Comparison of ENCODE assay signal across 13 cellular contexts in genomic region chr15:99447497-99448371, GRCh38.
DNase-seq lines count a peak whose midpoint lies in the region; ATAC-seq, FAIRE-seq and TF ChIP-seq lines count a peak whose summit lies in the region.
"Had no signal": no experiment of that assay in that cellular context is flagged by ENCODE, and none has a peak within 500 bp of the region (broad histone marks: within the 10 kb centered on the region; RNA-seq: fewer than 3 reads in every experiment).

No MANE protein-coding gene starts in this region.

- H3K36me3 Mint-ChIP-seq in GM23338 (ENCODE audit: low read depth), result no peaks in the 10 kb centered on the region; the same call in 2 of the 3 replicates
- H3K36me3 Mint-ChIP-seq in naive thymus-derived CD4-positive, alpha-beta T cell, result no peaks in the 10 kb centered on the region
- H3K36me3 Mint-ChIP-seq: natural killer cell treated with Interleukin-12 subunit alpha and Interleukin-12 subunit beta and Interleukin-15 and Interleukin-18, amount 100 ng/mL, for 72 hours had no signal

- no peaks in the 10 kb centered on the region for H3K36me3 ChIP-seq in GM23338 (ENCODE audit: insufficient read depth)
- H3K36me3 ChIP-seq in WERI-Rb-1, result no peaks in the 10 kb centered on the region
- H3K36me3 ChIP-seq in naive thymus-derived CD4-positive, alpha-beta T cell (ENCODE audit: control insufficient read depth in 2 of 3, insufficient read depth in 3 of 3, low read length in 3 of 3), result no peaks in the 10 kb centered on the region
- H3K36me3 ChIP-seq in PC-9 (ENCODE audit: low read depth), result no peaks in the 10 kb centered on the region
- H3K36me3 ChIP-seq: heart left ventricle had no signal

- H3K9me3 ChIP-seq in WERI-Rb-1 (ENCODE audit: severe bottlenecking) (no peaks in the 10 kb centered on the region), PC-9 (ENCODE audit: insufficient read depth, low read depth) (no peaks in the 10 kb centered on the region)
- H3K9me3 ChIP-seq in naive thymus-derived CD4-positive, alpha-beta T cell (ENCODE audit: control insufficient read depth in 2 of 3, low read length in 3 of 3), result no peaks in the 10 kb centered on the region
- H3K9me3 ChIP-seq: heart left ventricle had no signal

- no peak for FAIRE-seq in GM12891 (lab: Jason Lieb, UNC)

- peak overlapping the region; percentile 97 for H2AFZ ChIP-seq in GM23338
- H2AFZ ChIP-seq in PC-9, result no peak overlapping the region

- H3K4me3 ChIP-seq in GM23338, result no peak overlapping the region
- peak overlapping the region; percentile 37 for H3K4me3 ChIP-seq in WERI-Rb-1 (ENCODE audit: low read depth, low read length)
- H3K4me3 ChIP-seq in naive thymus-derived CD4-positive, alpha-beta T cell (ENCODE audit: low read length), result no peak overlapping the region
- H3K4me3 ChIP-seq in PC-9, result no peak overlapping the region
- H3K4me3 ChIP-seq: heart left ventricle had no signal

- H3K4me1 Mint-ChIP-seq in GM23338, result peaks cover 6% of the 10 kb centered on the region
- H3K4me1 Mint-ChIP-seq in naive thymus-derived CD4-positive, alpha-beta T cell, result peaks cover 33 to 89% (median 68%) of the 10 kb centered on the region in 7 donors

- TF ChIP-seq POLR2A in GM12891 (IDR thresholded peaks at IDR 0.05; ENCODE audit: low read depth, low read length), result no peak

- H3K27me3 ChIP-seq in GM23338 (ENCODE audit: insufficient read depth), result no peaks in the 10 kb centered on the region
- H3K27me3 ChIP-seq in WERI-Rb-1 (ENCODE audit: insufficient read depth, low read depth, severe bottlenecking), result no peaks in the 10 kb centered on the region
- H3K27me3 ChIP-seq in naive thymus-derived CD4-positive, alpha-beta T cell (ENCODE audit: control insufficient read depth in 2 of 2, insufficient read depth in 2 of 2, low read length in 2 of 2), result no peaks in the 10 kb centered on the region
- no peaks in the 10 kb centered on the region for H3K27me3 ChIP-seq in PC-9 (ENCODE audit: insufficient read depth, low read depth)
- H3K27me3 ChIP-seq: heart left ventricle had no signal

- BruUV-seq in PC-9 (replicated peaks; lab: Mats Ljungman, UMichigan), result no TSS peak

- no peaks in the 10 kb centered on the region for H3F3A ChIP-seq in GM23338 (replicated peaks; ENCODE audit: low read depth)
- H3F3A ChIP-seq in PC-9 (ENCODE audit: insufficient read depth, low read depth), result peaks cover 4% of the 10 kb centered on the region; the same call in 1 of the 2 replicates

- ATAC-seq in GM23338, result peak; percentile 88
- ATAC-seq in naive thymus-derived CD4-positive, alpha-beta T cell, result no peak
- ATAC-seq: heart left ventricle had no signal

- TF ChIP-seq CTCF in GM23338 (conservative IDR thresholded peaks at IDR 0.05; ENCODE audit: low read depth in 2 of 2), result no peak
- TF ChIP-seq CTCF in WERI-Rb-1 (IDR thresholded peaks at IDR 0.05; ENCODE audit: low read depth, low read length), result no peak
- TF ChIP-seq CTCF in PC-9 (conservative IDR thresholded peaks at IDR 0.05), result no peak

- POLR2A ChIA-PET in naive thymus-derived CD4-positive, alpha-beta T cell (lab: Charles Lee), result interaction anchor here (0.6 to 7.5 kb wide), 5 partner anchors 9 to 306 kb away, joined by 3 to 71 read pairs (median 3); no protein-coding TSS in a partner anchor
- POLR2A ChIA-PET in PC-9 (lab: Charles Lee; ENCODE audit: unreplicated experiment), result no interaction called here

- H3K79me2 ChIP-seq in GM23338 (replicated peaks; ENCODE audit: insufficient read depth) (no peaks in the 10 kb centered on the region), PC-9 (ENCODE audit: low read depth) (no peaks in the 10 kb centered on the region)

- H3K9me2 ChIP-seq in GM23338 (ENCODE audit: insufficient read depth) (no peaks in the 10 kb centered on the region), PC-9 (ENCODE audit: insufficient read depth) (no peaks in the 10 kb centered on the region)

- 0 out of 3 replicates have a peak, but pooled peaks cover 4% of the 10 kb centered on the region for H3K9me3 Mint-ChIP-seq in GM23338
- H3K9me3 Mint-ChIP-seq in naive thymus-derived CD4-positive, alpha-beta T cell, result peaks cover 0 to 4% (median 0%) of the 10 kb centered on the region in 11 donors
- H3K9me3 Mint-ChIP-seq: natural killer cell treated with Interleukin-12 subunit alpha and Interleukin-12 subunit beta and Interleukin-15 and Interleukin-18, amount 100 ng/mL, for 72 hours had no signal

- intact Hi-C loops in naive thymus-derived CD4-positive, alpha-beta T cell (cut with micrococcal nuclease), result loop anchor here in 1 of 2 donors (5.0 kb wide), 1 partner anchor 895 kb away; the partner anchor contains the start of gene ADAMTS17
- intact Hi-C loops in PC-9 (cut with micrococcal nuclease; ENCODE audit: unreplicated experiment), result no loop called here

- H3K4me1 ChIP-seq in GM23338 (ENCODE audit: insufficient read depth), result no peaks in the 10 kb centered on the region
- H3K4me1 ChIP-seq in naive thymus-derived CD4-positive, alpha-beta T cell (ENCODE audit: control insufficient read depth in 2 of 2, insufficient read depth in 2 of 2, low read length in 2 of 2), result peaks cover 0 to 53% of the 10 kb centered on the region in 2 donors
- H3K4me1 ChIP-seq in PC-9 (replicated peaks; ENCODE audit: insufficient read depth), result peaks cover 5% of the 10 kb centered on the region

- peak; percentile 11 for DNase-seq in DMS79 treated with DMSO at 0.1 percent for 48 hours (lab: John Stamatoyannopoulos, UW)
- DNase-seq in DMS79 (lab: John Stamatoyannopoulos, UW), result no peak
- DNase-seq in GM23338 (ENCODE audit: low spot score), result peak; percentile 56
- DNase-seq in WERI-Rb-1, result peak; percentile 61
- peak in 1 of 9 donors; percentile 21 for DNase-seq in naive thymus-derived CD4-positive, alpha-beta T cell
- no peak for DNase-seq in GM12891 (ENCODE audit: insufficient read length, low spot score)
- no peak for DNase-seq in PC-9
- DNase-seq in NCI-H2081 treated with DMSO at 0.1 percent for 48 hours (lab: John Stamatoyannopoulos, UW), result no peak
- DNase-seq: 8988T; SIG-M5; stimulated activated CD4-positive, alpha-beta T cell treated with anti-CD3 and anti-CD28 coated beads, Interleukin-1b, Interleukin-23, amount 100 ng/mL, for 48 hours had no signal

- H3K4me2 ChIP-seq in GM23338 (no peak overlapping the region), PC-9 (no peak overlapping the region)

- H3K4me3 Mint-ChIP-seq in GM23338, result no peak overlapping the region
- peak overlapping the region in 8 of 10 donors; percentile 15 to 53 (median 50) for H3K4me3 Mint-ChIP-seq in naive thymus-derived CD4-positive, alpha-beta T cell
- H3K4me3 Mint-ChIP-seq: natural killer cell treated with Interleukin-12 subunit alpha and Interleukin-12 subunit beta and Interleukin-15 and Interleukin-18, amount 100 ng/mL, for 72 hours had no signal

- peaks cover 7% of the 10 kb centered on the region for H3K27me3 Mint-ChIP-seq in GM23338 (ENCODE audit: insufficient read depth, low read depth, poor library complexity)
- peaks cover 0 to 14% (median 0%) of the 10 kb centered on the region in 5 donors for H3K27me3 Mint-ChIP-seq in naive thymus-derived CD4-positive, alpha-beta T cell

- no peak overlapping the region for H3K27ac ChIP-seq in GM23338 (ENCODE audit: low read depth)
- peak overlapping the region; percentile 81 for H3K27ac ChIP-seq in WERI-Rb-1
- H3K27ac ChIP-seq in naive thymus-derived CD4-positive, alpha-beta T cell (ENCODE audit: low read depth, low read length), result no peak overlapping the region
- H3K27ac ChIP-seq in PC-9, result no peak overlapping the region

- no peaks in the 10 kb centered on the region for H4K20me1 ChIP-seq in GM23338 (replicated peaks; ENCODE audit: insufficient read depth)
- no peaks in the 10 kb centered on the region for H4K20me1 ChIP-seq in PC-9 (ENCODE audit: insufficient read depth)

- no peak overlapping the region for H3K27ac Mint-ChIP-seq in GM23338
- H3K27ac Mint-ChIP-seq in naive thymus-derived CD4-positive, alpha-beta T cell, result peak overlapping the region in 8 of 9 donors; percentile 19 to 91 (median 56)
- H3K27ac Mint-ChIP-seq: natural killer cell treated with Interleukin-12 subunit alpha and Interleukin-12 subunit beta and Interleukin-15 and Interleukin-18, amount 100 ng/mL, for 72 hours had no signal

- CTCF ChIA-PET in naive thymus-derived CD4-positive, alpha-beta T cell (lab: Charles Lee), result no interaction called here
- CTCF ChIA-PET in PC-9 (lab: Charles Lee), result no interaction called here

TF ChIP-seq in GM12891, 5 proteins besides CTCF, POLR2A, EP300 and RAD21:
- no peak for TF ChIP-seq POU2F2 (IDR thresholded peaks at IDR 0.05; ENCODE audit: low read depth, low read length)
- TF ChIP-seq PAX5 (IDR thresholded peaks at IDR 0.05; ENCODE audit: insufficient read depth, low read length, severe bottlenecking), result no peak
- TF ChIP-seq SPI1 (IDR thresholded peaks at IDR 0.05; ENCODE audit: low read depth, low read length), result no peak
- TF ChIP-seq TAF1 (IDR thresholded peaks at IDR 0.05; ENCODE audit: low read depth, low read length), result no peak
- TF ChIP-seq POLR2AphosphoS5 (IDR thresholded peaks at IDR 0.05; ENCODE audit: low read depth, low read length), result no peak

Comparison
In these comparisons a context has a peak if more than half of its experiments do, and no peak if none do; other contexts are left out.
1. DNase-seq: peak in DMS79 treated with DMSO at 0.1 percent for 48 hours (single experiment), GM23338 (single experiment) and WERI-Rb-1 (single experiment); none in DMS79 (single experiment), GM12891 (single experiment), PC-9 (0 of 2) and NCI-H2081 treated with DMSO at 0.1 percent for 48 hours (single experiment).